In the genomic region with DNA sequence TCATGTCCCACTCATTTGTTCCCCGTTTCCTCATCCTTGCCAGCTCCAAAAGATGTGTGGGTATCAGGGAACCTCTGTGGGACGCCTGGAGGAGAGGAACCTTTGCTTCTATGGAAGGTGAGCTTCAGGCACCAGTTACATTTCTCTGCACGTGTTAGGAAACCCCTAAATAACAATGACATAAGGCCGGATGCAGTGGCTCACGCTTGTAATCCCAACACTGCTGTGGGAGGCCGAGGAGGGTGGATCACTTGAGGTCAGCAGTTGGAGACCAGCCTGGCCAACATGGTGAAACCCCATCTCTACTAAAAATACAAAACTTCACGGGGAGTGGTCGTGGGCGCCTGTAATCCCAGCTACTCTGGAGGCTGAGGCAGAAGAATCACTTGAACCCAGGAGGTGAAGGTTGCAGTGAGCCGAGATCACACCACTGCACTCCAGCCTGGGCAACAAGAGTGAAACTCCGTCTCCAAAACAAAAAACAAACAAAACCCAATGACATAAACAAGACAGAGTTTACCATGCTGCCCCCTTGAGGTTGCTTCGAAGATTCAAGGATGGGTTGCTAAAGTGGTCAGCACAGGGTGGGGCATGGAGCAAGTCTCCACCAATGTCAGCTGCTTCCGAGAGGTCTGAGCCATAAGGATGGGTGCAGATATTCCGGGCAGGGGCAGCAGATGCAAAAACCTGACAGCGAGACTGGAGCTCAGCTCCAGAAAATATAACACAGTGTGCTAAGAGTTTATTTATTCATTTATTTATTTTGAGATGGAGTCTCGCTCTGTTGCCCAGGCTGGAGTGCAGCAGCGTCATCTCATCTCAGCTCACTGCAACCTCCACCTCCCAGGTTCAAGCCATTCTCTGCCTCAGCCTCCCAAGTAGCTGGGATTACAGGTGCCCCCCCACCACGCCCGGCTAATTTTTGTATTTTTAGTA, we compare ENCODE assay signal across 1 cellular context.
A peak's percentile ranks its signal among the peaks of the same experiment; 100 is the strongest.
TF ChIP-seq lines count a peak whose summit lies in the region.
"Not testable (repeated sequence)": the region's sequence is repeated elsewhere in the genome, so short reads cannot be mapped to it uniquely, and the experiment has no call there.

No MANE protein-coding gene starts in this region.

TF ChIP-seq in K562, 482 proteins besides CTCF, POLR2A, EP300 and RAD21 (continued from another document):
- TF ChIP-seq, protein P1, sequence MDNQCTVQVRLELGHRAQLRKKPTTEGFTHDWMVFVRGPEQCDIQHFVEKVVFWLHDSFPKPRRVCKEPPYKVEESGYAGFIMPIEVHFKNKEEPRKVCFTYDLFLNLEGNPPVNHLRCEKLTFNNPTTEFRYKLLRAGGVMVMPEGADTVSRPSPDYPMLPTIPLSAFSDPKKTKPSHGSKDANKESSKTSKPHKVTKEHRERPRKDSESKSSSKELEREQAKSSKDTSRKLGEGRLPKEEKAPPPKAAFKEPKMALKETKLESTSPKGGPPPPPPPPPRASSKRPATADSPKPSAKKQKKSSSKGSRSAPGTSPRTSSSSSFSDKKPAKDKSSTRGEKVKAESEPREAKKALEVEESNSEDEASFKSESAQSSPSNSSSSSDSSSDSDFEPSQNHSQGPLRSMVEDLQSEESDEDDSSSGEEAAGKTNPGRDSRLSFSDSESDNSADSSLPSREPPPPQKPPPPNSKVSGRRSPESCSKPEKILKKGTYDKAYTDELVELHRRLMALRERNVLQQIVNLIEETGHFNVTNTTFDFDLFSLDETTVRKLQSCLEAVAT (IDR thresholded peaks at IDR 0.05): 0 out of 4 replicates have a peak, but pooled peaks of 1 of the 2 experiments have one; percentile 14
- TF ChIP-seq HLTF (IDR thresholded peaks at IDR 0.05): 0 out of 2 replicates have a peak, but pooled peaks have one; percentile 46
- peak; percentile 60; the same call in 1 of the 2 replicates for TF ChIP-seq ATF7 (IDR thresholded peaks at IDR 0.05)
- TF ChIP-seq, protein P2, sequence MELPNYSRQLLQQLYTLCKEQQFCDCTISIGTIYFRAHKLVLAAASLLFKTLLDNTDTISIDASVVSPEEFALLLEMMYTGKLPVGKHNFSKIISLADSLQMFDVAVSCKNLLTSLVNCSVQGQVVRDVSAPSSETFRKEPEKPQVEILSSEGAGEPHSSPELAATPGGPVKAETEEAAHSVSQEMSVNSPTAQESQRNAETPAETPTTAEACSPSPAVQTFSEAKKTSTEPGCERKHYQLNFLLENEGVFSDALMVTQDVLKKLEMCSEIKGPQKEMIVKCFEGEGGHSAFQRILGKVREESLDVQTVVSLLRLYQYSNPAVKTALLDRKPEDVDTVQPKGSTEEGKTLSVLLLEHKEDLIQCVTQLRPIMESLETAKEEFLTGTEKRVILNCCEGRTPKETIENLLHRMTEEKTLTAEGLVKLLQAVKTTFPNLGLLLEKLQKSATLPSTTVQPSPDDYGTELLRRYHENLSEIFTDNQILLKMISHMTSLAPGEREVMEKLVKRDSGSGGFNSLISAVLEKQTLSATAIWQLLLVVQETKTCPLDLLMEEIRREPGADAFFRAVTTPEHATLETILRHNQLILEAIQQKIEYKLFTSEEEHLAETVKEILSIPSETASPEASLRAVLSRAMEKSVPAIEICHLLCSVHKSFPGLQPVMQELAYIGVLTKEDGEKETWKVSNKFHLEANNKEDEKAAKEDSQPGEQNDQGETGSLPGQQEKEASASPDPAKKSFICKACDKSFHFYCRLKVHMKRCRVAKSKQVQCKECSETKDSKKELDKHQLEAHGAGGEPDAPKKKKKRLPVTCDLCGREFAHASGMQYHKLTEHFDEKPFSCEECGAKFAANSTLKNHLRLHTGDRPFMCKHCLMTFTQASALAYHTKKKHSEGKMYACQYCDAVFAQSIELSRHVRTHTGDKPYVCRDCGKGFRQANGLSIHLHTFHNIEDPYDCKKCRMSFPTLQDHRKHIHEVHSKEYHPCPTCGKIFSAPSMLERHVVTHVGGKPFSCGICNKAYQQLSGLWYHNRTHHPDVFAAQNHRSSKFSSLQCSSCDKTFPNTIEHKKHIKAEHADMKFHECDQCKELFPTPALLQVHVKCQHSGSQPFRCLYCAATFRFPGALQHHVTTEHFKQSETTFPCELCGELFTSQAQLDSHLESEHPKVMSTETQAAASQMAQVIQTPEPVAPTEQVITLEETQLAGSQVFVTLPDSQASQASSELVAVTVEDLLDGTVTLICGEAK (IDR thresholded peaks at IDR 0.05): peak; percentile 32; the same call in 1 of the 2 replicates
- TF ChIP-seq, protein P2 (CRISPR knock-in tag; IDR thresholded peaks at IDR 0.05): not testable (repeated sequence)
- TF ChIP-seq, protein P3, sequence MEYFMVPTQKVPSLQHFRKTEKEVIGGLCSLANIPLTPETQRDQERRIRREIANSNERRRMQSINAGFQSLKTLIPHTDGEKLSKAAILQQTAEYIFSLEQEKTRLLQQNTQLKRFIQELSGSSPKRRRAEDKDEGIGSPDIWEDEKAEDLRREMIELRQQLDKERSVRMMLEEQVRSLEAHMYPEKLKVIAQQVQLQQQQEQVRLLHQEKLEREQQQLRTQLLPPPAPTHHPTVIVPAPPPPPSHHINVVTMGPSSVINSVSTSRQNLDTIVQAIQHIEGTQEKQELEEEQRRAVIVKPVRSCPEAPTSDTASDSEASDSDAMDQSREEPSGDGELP (CRISPR knock-in tag; IDR thresholded peaks at IDR 0.05; ENCODE audit: borderline replicate concordance): 0 out of 2 replicates have a peak, but pooled peaks have one; percentile 28
TF ChIP-seq in K562: peak in this region for 37; not testable (repeated sequence) for 445.
